8 cellular contexts compared by ENCODE assay signal in the genomic region with DNA sequence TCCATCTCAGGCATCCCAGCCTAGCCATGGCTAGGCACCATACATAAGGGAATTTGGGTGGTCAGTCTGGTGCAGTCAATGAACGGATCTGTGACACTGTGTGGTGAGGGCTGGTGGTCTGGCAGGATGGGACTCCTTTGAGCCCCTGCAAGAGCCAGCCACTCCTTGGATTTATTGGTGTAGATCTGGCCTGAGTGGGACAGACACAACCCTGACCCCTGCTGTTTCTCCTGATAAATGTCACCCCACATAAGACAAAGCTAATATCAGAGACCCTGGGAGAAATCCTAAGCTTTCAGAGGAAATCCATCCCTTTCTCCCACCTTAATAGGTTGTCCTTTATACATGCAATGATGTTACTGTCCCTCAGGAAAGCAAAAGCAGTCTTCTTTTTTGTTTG. TPM values are rescaled to one million over a fixed set of nuclear protein-coding genes. Genes with fewer than 3 reads are reported as not detected.
DNase-seq lines count a peak whose midpoint lies in the region; ATAC-seq and TF ChIP-seq lines count a peak whose summit lies in the region.

No MANE protein-coding gene starts in this region.

- no peaks in the 10 kb centered on the region for H4K20me1 ChIP-seq in mammary epithelial cell (ENCODE audit: insufficient read depth, low read length)

- H3K9ac ChIP-seq in mammary epithelial cell (ENCODE audit: insufficient read depth, low read length): no peak overlapping the region

- peaks cover 4% of the 10 kb centered on the region for H3K36me3 Mint-ChIP-seq in activated CD4-positive, alpha-beta T cell treated with anti-CD3 and anti-CD28 coated beads, Interleukin-2, amount 10 ng/mL, durations not matched to agents 24 days and 14 days (ENCODE audit: low read depth)
- no peaks in the 10 kb centered on the region for H3K36me3 Mint-ChIP-seq in osteocyte (ENCODE audit: unreplicated experiment)

- DNase-seq in activated CD4-positive, alpha-beta T cell treated with anti-CD3 and anti-CD28 coated beads, Interleukin-2, amount 10 ng/mL, durations not matched to agents 24 days and 14 days: no peak
- DNase-seq in activated CD4-positive, alpha-beta T cell treated with anti-CD3 and anti-CD28 coated beads, Interleukin-2, amount 50 U/mL, for 1 hour: no peak
- DNase-seq in NAMALWA (ENCODE audit: low spot score): peak; percentile 55
- no peak for DNase-seq in mammary epithelial cell
- no peak for DNase-seq in osteocyte (ENCODE audit: extremely low spot score, unreplicated experiment)
- DNase-seq in NCI-H1930 (lab: John Stamatoyannopoulos, UW): no peak
- DNase-seq in head of caudate nucleus: no peak

- dilution Hi-C loops in mammary epithelial cell (cut with HindIII; ENCODE audit: low sequenced_read_pairs): no loop called here

- no peak overlapping the region for H3K27ac ChIP-seq in mammary epithelial cell (ENCODE audit: insufficient read depth, low read depth, low read length)

- H3K4me1 ChIP-seq in mammary epithelial cell (ENCODE audit: insufficient read depth, low read length): peaks cover 15% of the 10 kb centered on the region

- H2AFZ ChIP-seq in mammary epithelial cell (ENCODE audit: low read depth, low read length): no peak overlapping the region

- H3K9me3 ChIP-seq in mammary epithelial cell (replicated peaks; ENCODE audit: insufficient read depth, low read length): no peaks in the 10 kb centered on the region

- no peaks in the 10 kb centered on the region for H3K27me3 ChIP-seq in mammary epithelial cell (ENCODE audit: insufficient read depth, low read length)

- in situ Hi-C loops in mammary epithelial cell (cut with MboI; ENCODE audit: low sequenced_read_pairs in 2 of 2): loop anchor here in 1 of 2 donors (5.0 to 10.0 kb wide), 2 partner anchors 84 to 114 kb away; a partner anchor contains a TSS

- H3K36me3 ChIP-seq in mammary epithelial cell (ENCODE audit: insufficient read depth, low read length): no peaks in the 10 kb centered on the region

- peaks cover 23% of the 10 kb centered on the region for H3K4me1 Mint-ChIP-seq in activated CD4-positive, alpha-beta T cell treated with anti-CD3 and anti-CD28 coated beads, Interleukin-2, amount 10 ng/mL, durations not matched to agents 24 days and 14 days
- peaks cover 24% of the 10 kb centered on the region for H3K4me1 Mint-ChIP-seq in osteocyte (ENCODE audit: unreplicated experiment)

- intact Hi-C loops in activated CD4-positive, alpha-beta T cell treated with anti-CD3 and anti-CD28 coated beads, Interleukin-2, amount 10 ng/mL, durations not matched to agents 24 days and 14 days (cut with micrococcal nuclease): loop anchor here (5.0 to 10.0 kb wide), 3 partner anchors 104 to 464 kb away; a partner anchor contains a TSS
- intact Hi-C loops in mammary epithelial cell (cut with micrococcal nuclease): no loop called here
- intact Hi-C loops in head of caudate nucleus (cut with DNase I): no loop called here

- no TSS peak for BruUV-seq in mammary epithelial cell (replicated peaks; lab: Mats Ljungman, UMichigan)

- peaks cover 22% of the 10 kb centered on the region for H3K79me2 ChIP-seq in mammary epithelial cell (ENCODE audit: insufficient read depth, low read length)

- TF ChIP-seq CTCF in mammary epithelial cell (conservative IDR thresholded peaks at IDR 0.05 in 1 of 2, IDR thresholded peaks at IDR 0.05 in 1 of 2; ENCODE audit: extremely low read depth in 1 of 2, insufficient read depth in 1 of 2, low read depth in 1 of 2, low read length in 2 of 2): peak; percentile 23 to 40
- TF ChIP-seq CTCF in osteocyte (IDR thresholded peaks at IDR 0.05): peak; percentile 34

- H3K9me3 Mint-ChIP-seq in activated CD4-positive, alpha-beta T cell treated with anti-CD3 and anti-CD28 coated beads, Interleukin-2, amount 10 ng/mL, durations not matched to agents 24 days and 14 days: no peaks in the 10 kb centered on the region
- H3K9me3 Mint-ChIP-seq in osteocyte (ENCODE audit: unreplicated experiment): no peaks in the 10 kb centered on the region

- H3K27ac Mint-ChIP-seq in activated CD4-positive, alpha-beta T cell treated with anti-CD3 and anti-CD28 coated beads, Interleukin-2, amount 10 ng/mL, durations not matched to agents 24 days and 14 days: no peak overlapping the region
- H3K27ac Mint-ChIP-seq in osteocyte (ENCODE audit: unreplicated experiment): no peak overlapping the region

- H3K4me3 Mint-ChIP-seq in activated CD4-positive, alpha-beta T cell treated with anti-CD3 and anti-CD28 coated beads, Interleukin-2, amount 10 ng/mL, durations not matched to agents 24 days and 14 days: peak overlapping the region; percentile 55
- H3K4me3 Mint-ChIP-seq in osteocyte (ENCODE audit: unreplicated experiment): peak overlapping the region; percentile 5

- CTCF ChIA-PET in mammary epithelial cell (lab: Charles Lee; ENCODE audit: low non-redundant PET): interaction anchor here (0.6 kb wide), 1 partner anchor 65 kb away, joined by 4 read pairs; no protein-coding TSS in a partner anchor

- H3K27me3 Mint-ChIP-seq in activated CD4-positive, alpha-beta T cell treated with anti-CD3 and anti-CD28 coated beads, Interleukin-2, amount 10 ng/mL, durations not matched to agents 24 days and 14 days: peaks cover 6% of the 10 kb centered on the region
- no peaks in the 10 kb centered on the region for H3K27me3 Mint-ChIP-seq in osteocyte (ENCODE audit: unreplicated experiment)

- no peak overlapping the region for H3K4me3 ChIP-seq in mammary epithelial cell (replicated peaks in 1 of 3; ENCODE audit: insufficient read depth in 1 of 3, low read depth in 2 of 3, low read length in 3 of 3)

- H3K4me2 ChIP-seq in mammary epithelial cell (ENCODE audit: insufficient read depth, low read depth, low read length): no peak overlapping the region

- WGBS in mammary epithelial cell (ENCODE audit: low coverage, missing lambda C conversion rate): 57% methylated on average over 1 of the region's 1 CpG

- ATAC-seq in HG02973 (IDR thresholded peaks at IDR 0.05; ENCODE audit: unreplicated experiment): no peak

RNA-seq across cellular contexts. Expression of a gene that starts 2.3 kb away (rescaled TPM):
- 0.38 and 0.42 TPM in 2 replicates for total RNA-seq in activated CD4-positive, alpha-beta T cell treated with anti-CD3 and anti-CD28 coated beads, Interleukin-2, amount 10 ng/mL, durations not matched to agents 24 days and 14 days
- total RNA-seq in mammary epithelial cell (under 1 TPM; 0.17 to 0.45 TPM), osteocyte (0.46 and 0.94 TPM in 2 replicates)
- polyA plus RNA-seq in mammary epithelial cell: 0.44 TPM
- polyA minus RNA-seq in mammary epithelial cell: not detected

RNA-seq across cellular contexts. Expression of a gene that starts 2.5 kb away (rescaled TPM):
- 86.0 and 89.2 TPM in 2 replicates for total RNA-seq in activated CD4-positive, alpha-beta T cell treated with anti-CD3 and anti-CD28 coated beads, Interleukin-2, amount 10 ng/mL, durations not matched to agents 24 days and 14 days
- total RNA-seq in mammary epithelial cell (10 to 100 TPM in 1 of 2 donors, 1 to 10 TPM in 1; 7.8 to 29.1 TPM), osteocyte (76.2 and 90.9 TPM in 2 replicates)
- polyA plus RNA-seq in mammary epithelial cell: 8.1 TPM
- polyA minus RNA-seq in mammary epithelial cell: 6.0 TPM

RNA-seq across cellular contexts. Expression of a gene that starts 13.7 kb away (rescaled TPM):
- 4.8 and 5.0 TPM in 2 replicates for total RNA-seq in activated CD4-positive, alpha-beta T cell treated with anti-CD3 and anti-CD28 coated beads, Interleukin-2, amount 10 ng/mL, durations not matched to agents 24 days and 14 days
- total RNA-seq in mammary epithelial cell (1 to 10 TPM in 1 of 2 donors, under 1 TPM in 1; 0.67 to 6.9 TPM), osteocyte (608 and 626 TPM in 2 replicates)
- 0.86 TPM for polyA plus RNA-seq in mammary epithelial cell
- not detected for polyA minus RNA-seq in mammary epithelial cell

RNA-seq across cellular contexts. Expression of a gene that starts 14.7 kb away (rescaled TPM):
- total RNA-seq in activated CD4-positive, alpha-beta T cell treated with anti-CD3 and anti-CD28 coated beads, Interleukin-2, amount 10 ng/mL, durations not matched to agents 24 days and 14 days: 9.2 and 11.3 TPM in 2 replicates
- total RNA-seq in mammary epithelial cell (1 to 10 TPM in 1 of 2 donors, not detected in 1; 2.0 TPM), osteocyte (1.5 TPM in 1 of 2 replicates, not detected in the other)
- 0.18 TPM for polyA plus RNA-seq in mammary epithelial cell
- not detected for polyA minus RNA-seq in mammary epithelial cell

RNA-seq across cellular contexts. Expression of a gene that starts 23.9 kb away (rescaled TPM):
- 11.3 and 12.1 TPM in 2 replicates for total RNA-seq in activated CD4-positive, alpha-beta T cell treated with anti-CD3 and anti-CD28 coated beads, Interleukin-2, amount 10 ng/mL, durations not matched to agents 24 days and 14 days
- total RNA-seq in mammary epithelial cell (10 to 100 TPM in 1 of 2 donors, 1 to 10 TPM in 1; 6.8 to 16.3 TPM), osteocyte (24.5 and 26.3 TPM in 2 replicates)
- polyA plus RNA-seq in mammary epithelial cell: 15.7 TPM
- 11.3 TPM for polyA minus RNA-seq in mammary epithelial cell

Comparison
In these comparisons a context has a peak if more than half of its experiments do, and no peak if none do; other contexts are left out.
1. RNA of a gene that starts 13.7 kb away (total RNA-seq): 608 to 626 TPM in osteocyte; 0.67 to 6.9 TPM in mammary epithelial cell and 4.8 to 5.0 TPM in activated CD4-positive, alpha-beta T cell treated with anti-CD3 and anti-CD28 coated beads, Interleukin-2, amount 10 ng/mL, durations not matched to agents 24 days and 14 days; every median in the first group is over 10 times any median in the second.